17 cellular contexts compared by ENCODE assay signal in genomic region chr9:126982215-126983002, GRCh38.
DNase-seq lines count a peak whose midpoint lies in the region; ATAC-seq and TF ChIP-seq lines count a peak whose summit lies in the region.
"Had no signal": no experiment of that assay in that cellular context is flagged by ENCODE, and none has a peak within 500 bp of the region (broad histone marks: within the 10 kb centered on the region; RNA-seq: fewer than 3 reads in every experiment).

No MANE protein-coding gene starts in this region.

- peaks cover 53% of the 10 kb centered on the region for H3K4me1 Mint-ChIP-seq in activated CD8-positive, alpha-beta memory T cell treated with anti-CD3 and anti-CD28 coated beads, Interleukin-2, amount 10 ng/mL, durations not matched to agents 7 days and 5 days
- H3K4me1 Mint-ChIP-seq in IgD-negative memory B cell, result peaks cover 20 to 27% (median 26%) of the 10 kb centered on the region in 3 donors
- H3K4me1 Mint-ChIP-seq in activated T-helper 1 cell treated with anti-CD3 and anti-CD28 coated beads, Interleukin-12 subunit alpha, Interleukin-12 subunit beta, Interleukin-2, Interleukin-4 antibody, amounts not matched to agents 30 ng/mL and 10 ng/mL and 1 ng/mL, durations not matched to agents 14 hours and 24 hours and 36 hours (ENCODE audit: low read depth), result peaks cover 59% of the 10 kb centered on the region
- peaks cover 60 to 66% of the 10 kb centered on the region in 2 donors for H3K4me1 Mint-ChIP-seq in natural killer cell treated with Interleukin-12 subunit alpha and Interleukin-12 subunit beta and Interleukin-15 and Interleukin-18, amount 100 ng/mL, for 72 hours (ENCODE audit: low read depth in 2 of 2)
- H3K4me1 Mint-ChIP-seq in Calu3 (ENCODE audit: low read depth, unreplicated experiment), result peaks cover 20% of the 10 kb centered on the region

- H3K36me3 ChIP-seq in spleen, result no peaks in the 10 kb centered on the region
- H3K36me3 ChIP-seq: BLaER1 had no signal

- TF ChIP-seq POLR2A in spleen (IDR thresholded peaks at IDR 0.05), result no peak

- H3K36me3 Mint-ChIP-seq in activated CD8-positive, alpha-beta memory T cell treated with anti-CD3 and anti-CD28 coated beads, Interleukin-2, amount 10 ng/mL, durations not matched to agents 7 days and 5 days, result peaks cover 30% of the 10 kb centered on the region
- peaks cover 3% of the 10 kb centered on the region for H3K36me3 Mint-ChIP-seq in IgD-negative memory B cell
- peaks cover 25% of the 10 kb centered on the region for H3K36me3 Mint-ChIP-seq in activated T-helper 1 cell treated with anti-CD3 and anti-CD28 coated beads, Interleukin-12 subunit alpha, Interleukin-12 subunit beta, Interleukin-2, Interleukin-4 antibody, amounts not matched to agents 30 ng/mL and 10 ng/mL and 1 ng/mL, durations not matched to agents 14 hours and 24 hours and 36 hours (ENCODE audit: low read depth)
- no peaks in the 10 kb centered on the region for H3K36me3 Mint-ChIP-seq in natural killer cell treated with Interleukin-12 subunit alpha and Interleukin-12 subunit beta and Interleukin-15 and Interleukin-18, amount 100 ng/mL, for 72 hours
- peaks cover 6% of the 10 kb centered on the region for H3K36me3 Mint-ChIP-seq in Calu3 (ENCODE audit: insufficient read depth, unreplicated experiment)

- H3K27ac Mint-ChIP-seq in activated CD8-positive, alpha-beta memory T cell treated with anti-CD3 and anti-CD28 coated beads, Interleukin-2, amount 10 ng/mL, durations not matched to agents 7 days and 5 days, result peak overlapping the region; percentile 82
- H3K27ac Mint-ChIP-seq in IgD-negative memory B cell, result peak overlapping the region in 2 of 3 donors; percentile 51 to 63
- peak overlapping the region; percentile 77 for H3K27ac Mint-ChIP-seq in activated T-helper 1 cell treated with anti-CD3 and anti-CD28 coated beads, Interleukin-12 subunit alpha, Interleukin-12 subunit beta, Interleukin-2, Interleukin-4 antibody, amounts not matched to agents 30 ng/mL and 10 ng/mL and 1 ng/mL, durations not matched to agents 14 hours and 24 hours and 36 hours
- peak overlapping the region; percentile 50 to 53 for H3K27ac Mint-ChIP-seq in natural killer cell treated with Interleukin-12 subunit alpha and Interleukin-12 subunit beta and Interleukin-15 and Interleukin-18, amount 100 ng/mL, for 72 hours
- H3K27ac Mint-ChIP-seq in Calu3 (ENCODE audit: unreplicated experiment), result no peak overlapping the region

- peaks cover 6% of the 10 kb centered on the region for H3K27me3 Mint-ChIP-seq in activated CD8-positive, alpha-beta memory T cell treated with anti-CD3 and anti-CD28 coated beads, Interleukin-2, amount 10 ng/mL, durations not matched to agents 7 days and 5 days
- peaks cover 5% of the 10 kb centered on the region for H3K27me3 Mint-ChIP-seq in IgD-negative memory B cell
- H3K27me3 Mint-ChIP-seq in activated T-helper 1 cell treated with anti-CD3 and anti-CD28 coated beads, Interleukin-12 subunit alpha, Interleukin-12 subunit beta, Interleukin-2, Interleukin-4 antibody, amounts not matched to agents 30 ng/mL and 10 ng/mL and 1 ng/mL, durations not matched to agents 14 hours and 24 hours and 36 hours (ENCODE audit: insufficient read depth), result peaks cover 29% of the 10 kb centered on the region
- H3K27me3 Mint-ChIP-seq in natural killer cell treated with Interleukin-12 subunit alpha and Interleukin-12 subunit beta and Interleukin-15 and Interleukin-18, amount 100 ng/mL, for 72 hours, result peaks cover 0 to 19% of the 10 kb centered on the region in 2 donors
- no peaks in the 10 kb centered on the region for H3K27me3 Mint-ChIP-seq in Calu3 (ENCODE audit: unreplicated experiment)

- peaks cover 0 to 3% (median 0%) of the 10 kb centered on the region in 7 donors for H3K27me3 ChIP-seq in spleen (replicated peaks in 1 of 7)

- no peak overlapping the region for H3K27ac ChIP-seq in spleen
- H3K27ac ChIP-seq: BLaER1, KMS-11 had no signal

- no peak overlapping the region for H3K4me3 ChIP-seq in spleen
- H3K4me3 ChIP-seq: BLaER1 had no signal

- ATAC-seq in activated CD8-positive, alpha-beta memory T cell treated with anti-CD3 and anti-CD28 coated beads, Interleukin-2, amount 10 ng/mL, durations not matched to agents 7 days and 5 days, result peak; percentile 41
- peak; percentile 74 to 76 for ATAC-seq in natural killer cell treated with Interleukin-12 subunit alpha and Interleukin-12 subunit beta and Interleukin-15 and Interleukin-18, amount 100 ng/mL, for 72 hours
- ATAC-seq: Panc1 had no signal

- CTCF ChIA-PET in activated CD8-positive, alpha-beta memory T cell treated with anti-CD3 and anti-CD28 coated beads, Interleukin-2, amount 10 ng/mL, durations not matched to agents 7 days and 5 days (lab: Charles Lee), result interaction anchor here (1.0 kb wide), 1 partner anchor 23 kb away, joined by 3 read pairs; no protein-coding TSS in a partner anchor
- CTCF ChIA-PET in Calu3 (lab: Charles Lee), result interaction anchor here (0.5 kb wide), 1 partner anchor 14 kb away, joined by 3 read pairs; no protein-coding TSS in a partner anchor

- TF ChIP-seq CTCF in spleen (IDR thresholded peaks at IDR 0.05 in 8 of 11, conservative IDR thresholded peaks at IDR 0.05 in 3 of 11) (no peak), Calu3 (IDR thresholded peaks at IDR 0.05; ENCODE audit: unreplicated experiment) (no peak)

- intact Hi-C loops in activated T-helper 1 cell treated with anti-CD3 and anti-CD28 coated beads, Interleukin-12 subunit alpha, Interleukin-12 subunit beta, Interleukin-2, Interleukin-4 antibody, amounts not matched to agents 30 ng/mL and 10 ng/mL and 1 ng/mL, durations not matched to agents 14 hours and 24 hours and 36 hours (cut with micrococcal nuclease), result loop anchor here (10.0 kb wide), 1 partner anchor 442 kb away; the partner anchor contains the start of gene ZNF79
- intact Hi-C loops in spleen (cut with DNase I; ENCODE audit: low total_unique reads), result no loop called here
- intact Hi-C loops in Calu3 (cut with micrococcal nuclease; ENCODE audit: unreplicated experiment), result no loop called here

- BruUV-seq in Calu3 (replicated peaks; lab: Mats Ljungman, UMichigan), result no TSS peak

- H3K9me3 ChIP-seq in spleen, result peaks cover 0 to 10% (median 7%) of the 10 kb centered on the region in 8 donors

- peak; percentile 77 for DNase-seq in activated CD8-positive, alpha-beta memory T cell treated with anti-CD3 and anti-CD28 coated beads, Interleukin-2, amount 10 ng/mL, durations not matched to agents 7 days and 5 days
- no peak for DNase-seq in activated CD8-positive, alpha-beta memory T cell treated with anti-CD3 and anti-CD28 coated beads, Interleukin-2, amount 50 U/mL, for 4 hours
- no peak for DNase-seq in activated T-helper 1 cell treated with anti-CD3 and anti-CD28 coated beads, Interleukin-12 subunit alpha, Interleukin-12 subunit beta, Interleukin-2, Interleukin-4 antibody, amounts not matched to agents 30 ng/mL and 10 ng/mL and 1 ng/mL, durations not matched to agents 14 hours and 24 hours and 36 hours (ENCODE audit: low spot score)
- DNase-seq in natural killer cell treated with Interleukin-12 subunit alpha and Interleukin-12 subunit beta and Interleukin-15 and Interleukin-18, amount 100 ng/mL, for 72 hours (ENCODE audit: low spot score), result peak; percentile 67
- no peak for DNase-seq in spleen
- DNase-seq in Calu3, result no peak
- no peak for DNase-seq in islet precursor cell
- DNase-seq: DMS53, GOT3, NCI-H1105 treated with DMSO at 0.1 percent for 48 hours, NCI-H1694 treated with DMSO at 0.1 percent for 48 hours, NCI-H226, NCI-H524 treated with DMSO at 0.1 percent for 48 hours had no signal

- WGBS in spleen, 5 donors, result 68 to 88% (median 77%) methylated on average over 5 of the region's 5 CpGs

- H3K4me1 ChIP-seq in spleen, result peaks cover 10 to 39% (median 29%) of the 10 kb centered on the region in 6 donors

- no peaks in the 10 kb centered on the region for H3K9me3 Mint-ChIP-seq in activated CD8-positive, alpha-beta memory T cell treated with anti-CD3 and anti-CD28 coated beads, Interleukin-2, amount 10 ng/mL, durations not matched to agents 7 days and 5 days (ENCODE audit: low read depth)
- H3K9me3 Mint-ChIP-seq in IgD-negative memory B cell (peaks cover 0 to 4% (median 0%) of the 10 kb centered on the region in 3 donors), Calu3 (ENCODE audit: low read depth, unreplicated experiment) (no peaks in the 10 kb centered on the region)
- H3K9me3 Mint-ChIP-seq in activated T-helper 1 cell treated with anti-CD3 and anti-CD28 coated beads, Interleukin-12 subunit alpha, Interleukin-12 subunit beta, Interleukin-2, Interleukin-4 antibody, amounts not matched to agents 30 ng/mL and 10 ng/mL and 1 ng/mL, durations not matched to agents 14 hours and 24 hours and 36 hours, result peaks cover 17% of the 10 kb centered on the region
- no peaks in the 10 kb centered on the region for H3K9me3 Mint-ChIP-seq in natural killer cell treated with Interleukin-12 subunit alpha and Interleukin-12 subunit beta and Interleukin-15 and Interleukin-18, amount 100 ng/mL, for 72 hours

- no peak overlapping the region for H3K4me3 Mint-ChIP-seq in activated CD8-positive, alpha-beta memory T cell treated with anti-CD3 and anti-CD28 coated beads, Interleukin-2, amount 10 ng/mL, durations not matched to agents 7 days and 5 days
- H3K4me3 Mint-ChIP-seq in IgD-negative memory B cell (no peak overlapping the region), Calu3 (ENCODE audit: low read depth, unreplicated experiment) (no peak overlapping the region)
- H3K4me3 Mint-ChIP-seq in activated T-helper 1 cell treated with anti-CD3 and anti-CD28 coated beads, Interleukin-12 subunit alpha, Interleukin-12 subunit beta, Interleukin-2, Interleukin-4 antibody, amounts not matched to agents 30 ng/mL and 10 ng/mL and 1 ng/mL, durations not matched to agents 14 hours and 24 hours and 36 hours, result no peak overlapping the region
- H3K4me3 Mint-ChIP-seq in natural killer cell treated with Interleukin-12 subunit alpha and Interleukin-12 subunit beta and Interleukin-15 and Interleukin-18, amount 100 ng/mL, for 72 hours, result peak overlapping the region; percentile 64

Comparison
In these comparisons a context has a peak if more than half of its experiments do, and no peak if none do; other contexts are left out.
1. DNase-seq: peak in activated CD8-positive, alpha-beta memory T cell treated with anti-CD3 and anti-CD28 coated beads, Interleukin-2, amount 10 ng/mL, durations not matched to agents 7 days and 5 days (single experiment) and natural killer cell treated with Interleukin-12 subunit alpha and Interleukin-12 subunit beta and Interleukin-15 and Interleukin-18, amount 100 ng/mL, for 72 hours (single experiment); none in activated CD8-positive, alpha-beta memory T cell treated with anti-CD3 and anti-CD28 coated beads, Interleukin-2, amount 50 U/mL, for 4 hours (single experiment), activated T-helper 1 cell treated with anti-CD3 and anti-CD28 coated beads, Interleukin-12 subunit alpha, Interleukin-12 subunit beta, Interleukin-2, Interleukin-4 antibody, amounts not matched to agents 30 ng/mL and 10 ng/mL and 1 ng/mL, durations not matched to agents 14 hours and 24 hours and 36 hours (single experiment), spleen (single experiment), Calu3 (single experiment) and islet precursor cell (single experiment).